Comparison of ENCODE assay signal across 1 cellular context in the genomic region with DNA sequence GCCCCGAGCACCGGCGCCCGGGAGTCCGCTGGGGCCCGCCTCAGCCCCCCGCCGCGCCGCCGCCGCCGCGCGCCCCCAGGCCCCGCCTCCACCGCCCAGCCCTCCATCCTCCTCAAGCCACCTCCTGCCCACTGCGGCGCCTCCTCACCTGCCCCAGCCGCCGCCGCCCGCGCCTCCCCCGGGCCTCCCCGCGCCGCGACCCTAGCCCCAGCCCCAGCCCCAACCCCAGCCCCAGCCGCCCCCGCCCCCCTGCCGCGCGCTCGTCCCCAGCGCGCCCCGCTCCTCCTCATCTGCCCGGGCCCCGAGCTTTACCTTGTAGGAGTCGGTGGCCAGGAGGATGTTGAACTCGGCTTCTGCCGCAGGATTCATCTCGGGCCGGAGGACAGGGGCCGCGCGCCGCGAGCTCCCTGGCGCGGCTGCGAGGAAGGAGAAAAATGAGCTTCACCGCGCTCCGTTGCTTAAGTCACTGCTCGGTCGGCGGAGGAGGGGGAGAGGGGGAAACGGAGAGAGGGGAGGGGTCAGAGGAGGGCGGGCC.
TF ChIP-seq lines count a peak whose summit lies in the region.

A gene (minus strand): TSS at position 468 of the 535 bp plus-strand sequence. CDS start 99 bp downstream, at position 369.

TF ChIP-seq in K562, 482 proteins besides CTCF, POLR2A, EP300 and RAD21 (continued from another document and continues in another):
- TF ChIP-seq, protein P1, sequence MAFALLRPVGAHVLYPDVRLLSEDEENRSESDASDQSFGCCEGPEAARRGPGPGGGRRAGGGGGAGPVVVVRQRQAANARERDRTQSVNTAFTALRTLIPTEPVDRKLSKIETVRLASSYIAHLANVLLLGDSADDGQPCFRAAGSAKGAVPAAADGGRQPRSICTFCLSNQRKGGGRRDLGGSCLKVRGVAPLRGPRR (CRISPR knock-in tag; IDR thresholded peaks at IDR 0.05), result no peak
- TF ChIP-seq, protein P2, sequence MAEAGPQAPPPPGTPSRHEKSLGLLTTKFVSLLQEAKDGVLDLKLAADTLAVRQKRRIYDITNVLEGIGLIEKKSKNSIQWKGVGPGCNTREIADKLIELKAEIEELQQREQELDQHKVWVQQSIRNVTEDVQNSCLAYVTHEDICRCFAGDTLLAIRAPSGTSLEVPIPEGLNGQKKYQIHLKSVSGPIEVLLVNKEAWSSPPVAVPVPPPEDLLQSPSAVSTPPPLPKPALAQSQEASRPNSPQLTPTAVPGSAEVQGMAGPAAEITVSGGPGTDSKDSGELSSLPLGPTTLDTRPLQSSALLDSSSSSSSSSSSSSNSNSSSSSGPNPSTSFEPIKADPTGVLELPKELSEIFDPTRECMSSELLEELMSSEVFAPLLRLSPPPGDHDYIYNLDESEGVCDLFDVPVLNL (CRISPR knock-in tag; IDR thresholded peaks at IDR 0.05; ENCODE audit: low read depth), result no peak
- TF ChIP-seq ZNF143 (CRISPR knock-in tag; IDR thresholded peaks at IDR 0.05) (no peak), L3MBTL2 (IDR thresholded peaks at IDR 0.05) (no peak), BCOR (IDR thresholded peaks at IDR 0.05) (no peak; the same call in 1 of the 2 replicates), ETV5 (CRISPR knock-in tag; IDR thresholded peaks at IDR 0.05; ENCODE audit: low read depth) (no peak), POLR2H (tag; IDR thresholded peaks at IDR 0.05; ENCODE audit: low read depth) (peak; percentile 87; the same call in 1 of the 2 replicates), RFX7 (CRISPR knock-in tag; IDR thresholded peaks at IDR 0.05) (no peak), ZNF311 (CRISPR knock-in tag; IDR thresholded peaks at IDR 0.05) (no peak), HDAC2 (IDR thresholded peaks at IDR 0.05) (no peak), EWSR1 (IDR thresholded peaks at IDR 0.05; ENCODE audit: borderline replicate concordance, low read depth, partially characterized antibody) (no peak), CHD1 (IDR thresholded peaks at IDR 0.05; ENCODE audit: low read length) (no peak), RBFOX2 (IDR thresholded peaks at IDR 0.05; ENCODE audit: low read depth, low read length) (peak; percentile 95), NONO (IDR thresholded peaks at IDR 0.05; ENCODE audit: low read depth in 2 of 2, low read length in 1 of 2) (no peak; a peak in 1 of 4 replicates), HOXB6 (CRISPR knock-in tag; IDR thresholded peaks at IDR 0.05; ENCODE audit: borderline replicate concordance) (no peak), SAFB2 (IDR thresholded peaks at IDR 0.05; ENCODE audit: borderline replicate concordance, low read depth, low read length, severe bottlenecking) (no peak), PRMT5 (CRISPR knock-in tag; IDR thresholded peaks at IDR 0.05) (no peak), ARHGAP35 (IDR thresholded peaks at IDR 0.05; ENCODE audit: partially characterized antibody) (no peak), JUN (IDR thresholded peaks at IDR 0.05; ENCODE audit: borderline replicate concordance, low read depth, low read length) (no peak; the same call in 1 of the 2 replicates), JUN (CRISPR knock-in tag; IDR thresholded peaks at IDR 0.05; ENCODE audit: borderline replicate concordance) (0 out of 2 replicates have a peak, but pooled peaks have one; percentile 69), TCFL5 (CRISPR knock-in tag; conservative IDR thresholded peaks at IDR 0.05) (no peak), TRIM24 (IDR thresholded peaks at IDR 0.05) (no peak), HSF4 (CRISPR knock-in tag; IDR thresholded peaks at IDR 0.05; ENCODE audit: borderline replicate concordance) (no peak), ZFP36 (IDR thresholded peaks at IDR 0.05; ENCODE audit: low read depth, low read length, partially characterized antibody) (no peak), TEAD2 (tag; IDR thresholded peaks at IDR 0.05) (no peak), SMAD1 (IDR thresholded peaks at IDR 0.05; ENCODE audit: low read depth, low read length, partially characterized antibody) (peak; percentile 65), CBFB (CRISPR knock-in tag; IDR thresholded peaks at IDR 0.05) (no peak), RCOR1 (IDR thresholded peaks at IDR 0.05; ENCODE audit: borderline replicate concordance in 1 of 2, low read depth in 2 of 2, low read length in 2 of 2) (0 out of 4 replicates have a peak, but pooled peaks of 1 of the 2 experiments have one; percentile 26), KAT7 (CRISPR knock-in tag; IDR thresholded peaks at IDR 0.05; ENCODE audit: borderline replicate concordance) (peak; percentile 10; the same call in 1 of the 2 replicates), NFATC3 (IDR thresholded peaks at IDR 0.05) (no peak), RFX5 (IDR thresholded peaks at IDR 0.05; ENCODE audit: low read depth, low read length) (no peak), ZNF717 (CRISPR knock-in tag; IDR thresholded peaks at IDR 0.05) (no peak), PHB (CRISPR knock-in tag; IDR thresholded peaks at IDR 0.05) (peak; percentile 83; the same call in 1 of the 2 replicates), BRF1 (IDR thresholded peaks at IDR 0.05; ENCODE audit: borderline replicate concordance, extremely low read depth, insufficient read length) (no peak), RUNX1 (IDR thresholded peaks at IDR 0.05; ENCODE audit: low read depth) (no peak), PRPF4 (IDR thresholded peaks at IDR 0.05; ENCODE audit: insufficient read depth, low read depth, low read length, poor library complexity, severe bottlenecking) (peak; percentile 83), CBFA2T2 (conservative IDR thresholded peaks at IDR 0.05) (no peak), TAF1 (IDR thresholded peaks at IDR 0.05; ENCODE audit: control insufficient read depth, extremely low read depth, insufficient read depth, low read length, severe bottlenecking) (peak; percentile 92), FOXK1 (CRISPR knock-in tag; IDR thresholded peaks at IDR 0.05; ENCODE audit: borderline replicate concordance) (no peak), TSC22D4 (tag; IDR thresholded peaks at IDR 0.05) (no peak), MCM7 (IDR thresholded peaks at IDR 0.05) (no peak), ZNF76 (CRISPR knock-in tag; IDR thresholded peaks at IDR 0.05; ENCODE audit: borderline replicate concordance) (no peak), KDM5B (IDR thresholded peaks at IDR 0.05; ENCODE audit: insufficient replicate concordance, low read depth, low read length) (peak; percentile 78), ZEB2 (IDR thresholded peaks at IDR 0.05) (no peak), ZNF41 (CRISPR knock-in tag; conservative IDR thresholded peaks at IDR 0.05) (no peak), ZNF197 (CRISPR knock-in tag; IDR thresholded peaks at IDR 0.05; ENCODE audit: low read depth) (no peak)
- TF ChIP-seq, protein P3, sequence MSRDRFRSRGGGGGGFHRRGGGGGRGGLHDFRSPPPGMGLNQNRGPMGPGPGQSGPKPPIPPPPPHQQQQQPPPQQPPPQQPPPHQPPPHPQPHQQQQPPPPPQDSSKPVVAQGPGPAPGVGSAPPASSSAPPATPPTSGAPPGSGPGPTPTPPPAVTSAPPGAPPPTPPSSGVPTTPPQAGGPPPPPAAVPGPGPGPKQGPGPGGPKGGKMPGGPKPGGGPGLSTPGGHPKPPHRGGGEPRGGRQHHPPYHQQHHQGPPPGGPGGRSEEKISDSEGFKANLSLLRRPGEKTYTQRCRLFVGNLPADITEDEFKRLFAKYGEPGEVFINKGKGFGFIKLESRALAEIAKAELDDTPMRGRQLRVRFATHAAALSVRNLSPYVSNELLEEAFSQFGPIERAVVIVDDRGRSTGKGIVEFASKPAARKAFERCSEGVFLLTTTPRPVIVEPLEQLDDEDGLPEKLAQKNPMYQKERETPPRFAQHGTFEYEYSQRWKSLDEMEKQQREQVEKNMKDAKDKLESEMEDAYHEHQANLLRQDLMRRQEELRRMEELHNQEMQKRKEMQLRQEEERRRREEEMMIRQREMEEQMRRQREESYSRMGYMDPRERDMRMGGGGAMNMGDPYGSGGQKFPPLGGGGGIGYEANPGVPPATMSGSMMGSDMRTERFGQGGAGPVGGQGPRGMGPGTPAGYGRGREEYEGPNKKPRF (IDR thresholded peaks at IDR 0.05; ENCODE audit: low read depth, low read length), result no peak
- TF ChIP-seq, protein P4, sequence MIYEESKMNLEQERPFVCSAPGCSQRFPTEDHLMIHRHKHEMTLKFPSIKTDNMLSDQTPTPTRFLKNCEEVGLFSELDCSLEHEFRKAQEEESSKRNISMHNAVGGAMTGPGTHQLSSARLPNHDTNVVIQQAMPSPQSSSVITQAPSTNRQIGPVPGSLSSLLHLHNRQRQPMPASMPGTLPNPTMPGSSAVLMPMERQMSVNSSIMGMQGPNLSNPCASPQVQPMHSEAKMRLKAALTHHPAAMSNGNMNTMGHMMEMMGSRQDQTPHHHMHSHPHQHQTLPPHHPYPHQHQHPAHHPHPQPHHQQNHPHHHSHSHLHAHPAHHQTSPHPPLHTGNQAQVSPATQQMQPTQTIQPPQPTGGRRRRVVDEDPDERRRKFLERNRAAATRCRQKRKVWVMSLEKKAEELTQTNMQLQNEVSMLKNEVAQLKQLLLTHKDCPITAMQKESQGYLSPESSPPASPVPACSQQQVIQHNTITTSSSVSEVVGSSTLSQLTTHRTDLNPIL (CRISPR knock-in tag; IDR thresholded peaks at IDR 0.05), result no peak
- TF ChIP-seq, protein P5, sequence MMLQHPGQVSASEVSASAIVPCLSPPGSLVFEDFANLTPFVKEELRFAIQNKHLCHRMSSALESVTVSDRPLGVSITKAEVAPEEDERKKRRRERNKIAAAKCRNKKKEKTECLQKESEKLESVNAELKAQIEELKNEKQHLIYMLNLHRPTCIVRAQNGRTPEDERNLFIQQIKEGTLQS (IDR thresholded peaks at IDR 0.05), result no peak
- TF ChIP-seq, protein P5 (CRISPR knock-in tag; conservative IDR thresholded peaks at IDR 0.05), result 0 out of 2 replicates have a peak, but pooled peaks have one; percentile 5
- TF ChIP-seq, protein P6, sequence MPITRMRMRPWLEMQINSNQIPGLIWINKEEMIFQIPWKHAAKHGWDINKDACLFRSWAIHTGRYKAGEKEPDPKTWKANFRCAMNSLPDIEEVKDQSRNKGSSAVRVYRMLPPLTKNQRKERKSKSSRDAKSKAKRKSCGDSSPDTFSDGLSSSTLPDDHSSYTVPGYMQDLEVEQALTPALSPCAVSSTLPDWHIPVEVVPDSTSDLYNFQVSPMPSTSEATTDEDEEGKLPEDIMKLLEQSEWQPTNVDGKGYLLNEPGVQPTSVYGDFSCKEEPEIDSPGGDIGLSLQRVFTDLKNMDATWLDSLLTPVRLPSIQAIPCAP (CRISPR knock-in tag; IDR thresholded peaks at IDR 0.05; ENCODE audit: borderline replicate concordance), result no peak
- TF ChIP-seq, protein P7, sequence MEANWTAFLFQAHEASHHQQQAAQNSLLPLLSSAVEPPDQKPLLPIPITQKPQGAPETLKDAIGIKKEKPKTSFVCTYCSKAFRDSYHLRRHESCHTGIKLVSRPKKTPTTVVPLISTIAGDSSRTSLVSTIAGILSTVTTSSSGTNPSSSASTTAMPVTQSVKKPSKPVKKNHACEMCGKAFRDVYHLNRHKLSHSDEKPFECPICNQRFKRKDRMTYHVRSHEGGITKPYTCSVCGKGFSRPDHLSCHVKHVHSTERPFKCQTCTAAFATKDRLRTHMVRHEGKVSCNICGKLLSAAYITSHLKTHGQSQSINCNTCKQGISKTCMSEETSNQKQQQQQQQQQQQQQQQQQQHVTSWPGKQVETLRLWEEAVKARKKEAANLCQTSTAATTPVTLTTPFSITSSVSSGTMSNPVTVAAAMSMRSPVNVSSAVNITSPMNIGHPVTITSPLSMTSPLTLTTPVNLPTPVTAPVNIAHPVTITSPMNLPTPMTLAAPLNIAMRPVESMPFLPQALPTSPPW (CRISPR knock-in tag; IDR thresholded peaks at IDR 0.05), result peak; percentile 99
- TF ChIP-seq, protein P8, sequence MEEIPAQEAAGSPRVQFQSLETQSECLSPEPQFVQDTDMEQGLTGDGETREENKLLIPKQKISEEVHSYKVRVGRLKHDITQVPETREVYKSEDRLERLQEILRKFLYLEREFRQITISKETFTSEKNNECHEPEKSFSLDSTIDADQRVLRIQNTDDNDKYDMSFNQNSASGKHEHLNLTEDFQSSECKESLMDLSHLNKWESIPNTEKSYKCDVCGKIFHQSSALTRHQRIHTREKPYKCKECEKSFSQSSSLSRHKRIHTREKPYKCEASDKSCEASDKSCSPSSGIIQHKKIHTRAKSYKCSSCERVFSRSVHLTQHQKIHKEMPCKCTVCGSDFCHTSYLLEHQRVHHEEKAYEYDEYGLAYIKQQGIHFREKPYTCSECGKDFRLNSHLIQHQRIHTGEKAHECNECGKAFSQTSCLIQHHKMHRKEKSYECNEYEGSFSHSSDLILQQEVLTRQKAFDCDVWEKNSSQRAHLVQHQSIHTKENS (CRISPR knock-in tag; IDR thresholded peaks at IDR 0.05), result no peak
- TF ChIP-seq, protein P9, sequence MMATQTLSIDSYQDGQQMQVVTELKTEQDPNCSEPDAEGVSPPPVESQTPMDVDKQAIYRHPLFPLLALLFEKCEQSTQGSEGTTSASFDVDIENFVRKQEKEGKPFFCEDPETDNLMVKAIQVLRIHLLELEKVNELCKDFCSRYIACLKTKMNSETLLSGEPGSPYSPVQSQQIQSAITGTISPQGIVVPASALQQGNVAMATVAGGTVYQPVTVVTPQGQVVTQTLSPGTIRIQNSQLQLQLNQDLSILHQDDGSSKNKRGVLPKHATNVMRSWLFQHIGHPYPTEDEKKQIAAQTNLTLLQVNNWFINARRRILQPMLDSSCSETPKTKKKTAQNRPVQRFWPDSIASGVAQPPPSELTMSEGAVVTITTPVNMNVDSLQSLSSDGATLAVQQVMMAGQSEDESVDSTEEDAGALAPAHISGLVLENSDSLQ (IDR thresholded peaks at IDR 0.05), result no peak
- TF ChIP-seq, protein P10, sequence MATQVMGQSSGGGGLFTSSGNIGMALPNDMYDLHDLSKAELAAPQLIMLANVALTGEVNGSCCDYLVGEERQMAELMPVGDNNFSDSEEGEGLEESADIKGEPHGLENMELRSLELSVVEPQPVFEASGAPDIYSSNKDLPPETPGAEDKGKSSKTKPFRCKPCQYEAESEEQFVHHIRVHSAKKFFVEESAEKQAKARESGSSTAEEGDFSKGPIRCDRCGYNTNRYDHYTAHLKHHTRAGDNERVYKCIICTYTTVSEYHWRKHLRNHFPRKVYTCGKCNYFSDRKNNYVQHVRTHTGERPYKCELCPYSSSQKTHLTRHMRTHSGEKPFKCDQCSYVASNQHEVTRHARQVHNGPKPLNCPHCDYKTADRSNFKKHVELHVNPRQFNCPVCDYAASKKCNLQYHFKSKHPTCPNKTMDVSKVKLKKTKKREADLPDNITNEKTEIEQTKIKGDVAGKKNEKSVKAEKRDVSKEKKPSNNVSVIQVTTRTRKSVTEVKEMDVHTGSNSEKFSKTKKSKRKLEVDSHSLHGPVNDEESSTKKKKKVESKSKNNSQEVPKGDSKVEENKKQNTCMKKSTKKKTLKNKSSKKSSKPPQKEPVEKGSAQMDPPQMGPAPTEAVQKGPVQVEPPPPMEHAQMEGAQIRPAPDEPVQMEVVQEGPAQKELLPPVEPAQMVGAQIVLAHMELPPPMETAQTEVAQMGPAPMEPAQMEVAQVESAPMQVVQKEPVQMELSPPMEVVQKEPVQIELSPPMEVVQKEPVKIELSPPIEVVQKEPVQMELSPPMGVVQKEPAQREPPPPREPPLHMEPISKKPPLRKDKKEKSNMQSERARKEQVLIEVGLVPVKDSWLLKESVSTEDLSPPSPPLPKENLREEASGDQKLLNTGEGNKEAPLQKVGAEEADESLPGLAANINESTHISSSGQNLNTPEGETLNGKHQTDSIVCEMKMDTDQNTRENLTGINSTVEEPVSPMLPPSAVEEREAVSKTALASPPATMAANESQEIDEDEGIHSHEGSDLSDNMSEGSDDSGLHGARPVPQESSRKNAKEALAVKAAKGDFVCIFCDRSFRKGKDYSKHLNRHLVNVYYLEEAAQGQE (CRISPR knock-in tag; IDR thresholded peaks at IDR 0.05; ENCODE audit: low read depth), result no peak
